Comparison of ENCODE assay signal across 31 cellular contexts in genomic region chr4:60088803-60089202, GRCh38.
"Had no signal": no experiment of that assay in that cellular context is flagged by ENCODE, and none has a peak within 500 bp of the region (broad histone marks: within the 10 kb centered on the region; RNA-seq: fewer than 3 reads in every experiment).

No MANE protein-coding gene starts in this region.

- H3K4me1 ChIP-seq: left lung, lower lobe of right lung, pancreas, prostate gland, stomach, tibial artery, upper lobe of right lung had no signal

- H3K9me3 Mint-ChIP-seq: nephron progenitor cell had no signal

- H3K27me3 ChIP-seq: left lung, pancreas, stomach, tibial artery, upper lobe of right lung had no signal

- H3K27ac Mint-ChIP-seq: mesothelial cell of epicardium; naive B cell; natural killer cell; nephron progenitor cell; stimulated activated naive B cell treated with anti-CD40 and anti-IgM and Interleukin-4, amounts not matched to agents 10 μg/mL and 1 μg/mL and 100 μg/mL, for 72 hours had no signal

- H3K36me3 ChIP-seq: left lung, lower lobe of right lung, pancreas, prostate gland, stomach, thoracic aorta, tibial artery, upper lobe of right lung had no signal

- H3K4me1 Mint-ChIP-seq: mesothelial cell of epicardium; naive B cell; natural killer cell; nephron progenitor cell; stimulated activated naive B cell treated with anti-CD40 and anti-IgM and Interleukin-4, amounts not matched to agents 10 μg/mL and 1 μg/mL and 100 μg/mL, for 72 hours had no signal

- H3K9me3 ChIP-seq: lower lobe of right lung, pancreas, prostate gland, stomach, thoracic aorta, tibial artery, upper lobe of right lung had no signal

- H3K36me3 Mint-ChIP-seq: mesothelial cell of epicardium; naive B cell; stimulated activated naive B cell treated with anti-CD40 and anti-IgM and Interleukin-4, amounts not matched to agents 10 μg/mL and 1 μg/mL and 100 μg/mL, for 72 hours had no signal

- ATAC-seq: left colon; left lung; lower lobe of right lung; natural killer cell; pancreas; right cardiac atrium; sciatic nerve; stimulated activated naive B cell treated with anti-CD40 and anti-IgM and Interleukin-4, amounts not matched to agents 10 μg/mL and 1 μg/mL and 100 μg/mL, for 72 hours; stimulated activated naive CD8-positive, alpha-beta T cell treated with anti-CD3 and anti-CD28 coated beads, Interleukin-15, Interleukin-2, amounts not matched to agents 100 U/mL and 50 U/mL, for 24 hours; upper lobe of right lung had no signal

- H3K4me3 ChIP-seq: left lung, lower lobe of right lung, pancreas, prostate gland, skin epidermis, stomach, thoracic aorta, tibial artery, upper lobe of right lung had no signal

- H3K4me3 Mint-ChIP-seq: mesothelial cell of epicardium; naive B cell; natural killer cell; nephron progenitor cell; stimulated activated naive B cell treated with anti-CD40 and anti-IgM and Interleukin-4, amounts not matched to agents 10 μg/mL and 1 μg/mL and 100 μg/mL, for 72 hours had no signal

- H3K27ac ChIP-seq: left lung, lower lobe of right lung, pancreas, prostate gland, skin epidermis, stomach, thoracic aorta, tibial artery, upper lobe of right lung had no signal

- H3K27me3 Mint-ChIP-seq: naive B cell; stimulated activated naive B cell treated with anti-CD40 and anti-IgM and Interleukin-4, amounts not matched to agents 10 μg/mL and 1 μg/mL and 100 μg/mL, for 72 hours had no signal

- FAIRE-seq: keratinocyte, pancreas, urothelium cell line had no signal

- DNase-seq: hypothalamus; left colon; left lung; lower lobe of right lung; mammary epithelial cell; mesenchymal stem cell; naive B cell; natural killer cell; nephron progenitor cell; nucleus accumbens; pancreas; posterior cingulate gyrus; retina; right cardiac atrium; stimulated activated CD4-positive, alpha-beta T cell treated with anti-CD3 and anti-CD28 coated beads, Interleukin-12 subunit alpha, Interleukin-12 subunit beta, amount 100 ng/mL, for 4 hours; stimulated activated CD4-positive, alpha-beta T cell treated with anti-CD3 and anti-CD28 coated beads, Interleukin-15, amount 100 ng/mL, for 24 hours; stimulated activated CD4-positive, alpha-beta T cell treated with anti-CD3 and anti-CD28 coated beads, Interleukin-2, amount 100 ng/mL, for 24 hours; stimulated activated CD4-positive, alpha-beta T cell treated with anti-CD3 and anti-CD28 coated beads, Interleukin-4, amount 100 ng/mL, for 1 hour; stimulated activated naive B cell treated with anti-CD40 and anti-IgM and Interleukin-4, amounts not matched to agents 10 μg/mL and 1 μg/mL and 100 μg/mL, for 72 hours; stimulated activated naive CD8-positive, alpha-beta T cell treated with anti-CD3 and anti-CD28 coated beads, Interleukin-15, Interleukin-2, amounts not matched to agents 100 U/mL and 50 U/mL, for 24 hours; stomach; tibial artery; trophoblast cell; upper lobe of right lung had no signal
